In the genomic region with DNA sequence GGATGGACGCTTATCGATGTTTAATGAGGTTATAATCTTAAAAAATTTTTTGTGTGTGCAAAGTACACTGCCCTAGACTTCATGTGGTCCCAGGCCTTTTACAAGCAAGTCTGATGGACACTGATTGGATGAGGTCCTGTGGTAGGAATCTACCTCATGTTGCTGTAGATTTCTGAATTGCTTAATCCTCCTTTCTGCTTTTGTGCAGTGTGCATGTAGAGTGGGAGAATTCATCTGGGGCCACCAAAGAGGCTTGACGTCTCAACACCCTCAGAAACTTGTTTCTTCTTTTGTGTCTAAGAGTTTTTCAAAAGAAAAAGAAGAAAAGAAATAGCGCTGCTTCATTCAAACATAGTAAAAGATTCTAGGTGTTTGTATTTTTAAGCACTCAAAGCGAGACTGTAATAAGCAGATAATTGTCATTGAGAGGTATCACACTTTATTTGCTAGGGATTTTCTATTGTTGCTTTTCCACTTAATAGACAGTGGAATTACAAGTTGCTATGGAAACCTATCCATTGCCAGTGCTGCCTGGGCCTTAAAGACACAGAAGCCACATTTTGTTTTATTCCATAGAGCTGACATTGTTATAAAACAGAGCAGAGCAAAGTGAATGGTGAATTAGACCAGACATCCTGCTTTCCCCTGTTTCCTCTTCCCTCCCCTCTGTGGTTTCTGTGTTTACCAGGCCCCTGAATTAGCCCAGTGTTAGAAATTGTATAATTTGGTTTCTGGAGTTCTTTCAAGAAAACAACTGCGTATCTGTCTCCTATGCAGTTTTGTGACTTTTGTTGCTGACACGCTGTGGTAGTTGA, we compare ENCODE assay signal across 9 cellular contexts. TPM values are rescaled to one million over a fixed set of nuclear protein-coding genes. Genes with fewer than 3 reads are reported as not detected.
A peak's percentile ranks its signal among the peaks of the same experiment; 100 is the strongest.
DNase-seq lines count a peak whose midpoint lies in the region; ATAC-seq lines count a peak whose summit lies in the region.
"Had no signal": no experiment of that assay in that cellular context is flagged by ENCODE, and none has a peak within 500 bp of the region (broad histone marks: within the 10 kb centered on the region; RNA-seq: fewer than 3 reads in every experiment).

No MANE protein-coding gene starts in this region.

- H3K9ac ChIP-seq in BLaER1 treated with 17β-estradiol and CSF1 and Interleukin-3, amounts not matched to agents 10 nM and 100 nM: peak overlapping the region in 9 of 11 experiments; percentile 3 to 42 (median 36); a peak in 13 of 22 replicates

- peaks cover 0 to 3% (median 0%) of the 10 kb centered on the region in 5 donors for H3K27me3 Mint-ChIP-seq in naive thymus-derived CD4-positive, alpha-beta T cell

- H3K4me1 ChIP-seq in BLaER1 treated with 17β-estradiol and CSF1 and Interleukin-3, amounts not matched to agents 10 nM and 100 nM: peaks cover 25 to 62% (median 47%) of the 10 kb centered on the region in 10 experiments
- H3K4me1 ChIP-seq in naive thymus-derived CD4-positive, alpha-beta T cell (ENCODE audit: control insufficient read depth in 2 of 2, insufficient read depth in 2 of 2, low read length in 2 of 2): no peaks in the 10 kb centered on the region
- H3K4me1 ChIP-seq: body of pancreas had no signal

- peaks cover 0 to 1% (median 0%) of the 10 kb centered on the region in 11 donors for H3K9me3 Mint-ChIP-seq in naive thymus-derived CD4-positive, alpha-beta T cell

- H3K27ac Mint-ChIP-seq in naive thymus-derived CD4-positive, alpha-beta T cell: peak overlapping the region in 5 of 9 donors; percentile 15 to 63 (median 46)

- peak overlapping the region in 1 of 10 donors; percentile 39 for H3K4me3 Mint-ChIP-seq in naive thymus-derived CD4-positive, alpha-beta T cell

- peaks cover 0 to 30% (median 17%) of the 10 kb centered on the region in 11 experiments; a peak in 18 of 22 replicates for H3K9me3 ChIP-seq in BLaER1 treated with 17β-estradiol and CSF1 and Interleukin-3, amounts not matched to agents 10 nM and 100 nM (replicated peaks in 1 of 11)
- H3K9me3 ChIP-seq in naive thymus-derived CD4-positive, alpha-beta T cell (ENCODE audit: control insufficient read depth in 2 of 3, low read length in 3 of 3): no peaks in the 10 kb centered on the region
- H3K9me3 ChIP-seq: body of pancreas had no signal

- no peak overlapping the region; a peak in 1 of 20 replicates for H3K4me3 ChIP-seq in BLaER1 treated with 17β-estradiol and CSF1 and Interleukin-3, amounts not matched to agents 10 nM and 100 nM
- H3K4me3 ChIP-seq in naive thymus-derived CD4-positive, alpha-beta T cell (ENCODE audit: low read length): no peak overlapping the region
- H3K4me3 ChIP-seq: body of pancreas had no signal

- intact Hi-C loops in naive thymus-derived CD4-positive, alpha-beta T cell (cut with micrococcal nuclease): no loop called here

- peak; percentile 42 for DNase-seq in NCI-H146 treated with DMSO at 0.1 percent for 48 hours (lab: John Stamatoyannopoulos, UW; ENCODE audit: unreplicated experiment)
- DNase-seq in dermis blood vessel endothelial cell: peak; percentile 64
- DNase-seq in naive thymus-derived CD4-positive, alpha-beta T cell: no peak
- DNase-seq in germinal center (ENCODE audit: low spot score): no peak
- DNase-seq: body of pancreas had no signal

- H3K4me2 ChIP-seq in BLaER1 treated with 17β-estradiol and CSF1 and Interleukin-3, amounts not matched to agents 10 nM and 100 nM: peak overlapping the region; percentile 57 to 84 (median 70)

- peaks cover 0 to 4% (median 0%) of the 10 kb centered on the region in 5 donors for H3K36me3 Mint-ChIP-seq in naive thymus-derived CD4-positive, alpha-beta T cell

- H3K27ac ChIP-seq in BLaER1 treated with 17β-estradiol and CSF1 and Interleukin-3, amounts not matched to agents 10 nM and 100 nM: peak overlapping the region in 9 of 11 experiments; percentile 37 to 67 (median 58); a peak in 18 of 22 replicates
- H3K27ac ChIP-seq in naive thymus-derived CD4-positive, alpha-beta T cell (ENCODE audit: low read depth, low read length): no peak overlapping the region
- H3K27ac ChIP-seq: body of pancreas had no signal

- CTCF ChIA-PET in naive thymus-derived CD4-positive, alpha-beta T cell (lab: Charles Lee): interaction anchor here (1.2 kb wide), 1 partner anchor 11 kb away, joined by 3 read pairs; no protein-coding TSS in a partner anchor

- ATAC-seq in naive thymus-derived CD4-positive, alpha-beta T cell: no peak
- no peak for ATAC-seq in HG03469 (IDR thresholded peaks at IDR 0.05; ENCODE audit: unreplicated experiment)
- ATAC-seq in activated CD4-positive, CD25-positive, alpha-beta regulatory T cell treated with anti-CD3 and anti-CD28 coated beads, Interleukin-2, amount 50 U/mL, for 24 hours: no peak
- no peak for ATAC-seq in GM19328 (IDR thresholded peaks at IDR 0.05; ENCODE audit: unreplicated experiment)
- ATAC-seq: body of pancreas had no signal

- H3K27me3 ChIP-seq in BLaER1 treated with 17β-estradiol and CSF1 and Interleukin-3, amounts not matched to agents 10 nM and 100 nM: no peaks in the 10 kb centered on the region
- H3K27me3 ChIP-seq in naive thymus-derived CD4-positive, alpha-beta T cell (ENCODE audit: control insufficient read depth in 2 of 2, insufficient read depth in 2 of 2, low read length in 2 of 2): no peaks in the 10 kb centered on the region
- H3K27me3 ChIP-seq: body of pancreas had no signal

- peaks cover 0 to 18% (median 11%) of the 10 kb centered on the region in 7 donors for H3K4me1 Mint-ChIP-seq in naive thymus-derived CD4-positive, alpha-beta T cell

- POLR2A ChIA-PET in naive thymus-derived CD4-positive, alpha-beta T cell (lab: Charles Lee): no interaction called here

- no peaks in the 10 kb centered on the region for H3K36me3 ChIP-seq in BLaER1 treated with 17β-estradiol and CSF1 and Interleukin-3, amounts not matched to agents 10 nM and 100 nM
- H3K36me3 ChIP-seq in naive thymus-derived CD4-positive, alpha-beta T cell (ENCODE audit: control insufficient read depth in 2 of 3, insufficient read depth in 3 of 3, low read length in 3 of 3): no peaks in the 10 kb centered on the region

- H4K20me1 ChIP-seq in BLaER1 treated with 17β-estradiol and CSF1 and Interleukin-3, amounts not matched to agents 10 nM and 100 nM: no peaks in the 10 kb centered on the region

RNA-seq across cellular contexts. Expression of a gene that starts 46.4 kb away (rescaled TPM):
- 46.3 and 50.5 TPM in 2 replicates for total RNA-seq in dermis blood vessel endothelial cell
- total RNA-seq in naive thymus-derived CD4-positive, alpha-beta T cell: 10 to 100 TPM in 4 of 5 experiments, 1 to 10 TPM in 1; 6.7 to 97.7 (median 53.0) TPM
- 10 to 100 TPM; 25.2 to 53.4 TPM for polyA plus RNA-seq in naive thymus-derived CD4-positive, alpha-beta T cell

Comparison
In these comparisons a context has a peak if more than half of its experiments do, and no peak if none do; other contexts are left out.
1. DNase-seq: peak in NCI-H146 treated with DMSO at 0.1 percent for 48 hours (single experiment) and dermis blood vessel endothelial cell (single experiment); none in naive thymus-derived CD4-positive, alpha-beta T cell (0 of 9) and germinal center (single experiment).